ENCODE assay signal across 9 cellular contexts in the genomic region with DNA sequence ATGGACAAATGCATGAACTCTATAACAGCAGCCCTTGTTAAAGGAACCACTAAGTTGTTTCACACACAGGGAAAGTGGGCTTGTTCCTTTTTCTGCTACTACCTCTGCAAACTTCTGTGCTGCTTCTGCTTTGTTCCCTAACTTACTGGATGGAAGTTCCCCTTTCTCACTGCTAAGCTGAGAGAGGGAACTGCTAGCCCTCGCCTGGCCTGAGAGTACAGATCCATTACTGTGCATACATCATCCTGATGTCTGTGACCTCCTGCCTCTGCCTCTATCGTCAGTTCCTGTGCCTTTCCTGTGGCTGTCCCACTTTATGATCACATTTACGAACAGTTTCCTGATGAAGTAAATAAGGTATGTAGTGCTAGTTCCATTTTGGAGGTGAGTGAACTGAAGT. TPM values are rescaled to one million over a fixed set of nuclear protein-coding genes. Genes with fewer than 3 reads are reported as not detected.
A peak's percentile ranks its signal among the peaks of the same experiment; 100 is the strongest.
DNase-seq lines count a peak whose midpoint lies in the region; ATAC-seq and TF ChIP-seq lines count a peak whose summit lies in the region.
"Had no signal": no experiment of that assay in that cellular context is flagged by ENCODE, and none has a peak within 500 bp of the region (broad histone marks: within the 10 kb centered on the region; RNA-seq: fewer than 3 reads in every experiment).

No MANE protein-coding gene starts in this region.

- in situ Hi-C loops in transverse colon (cut with MboI; ENCODE audit: low pct_ligation_motif_present in 1 of 4, low pct_unique_long_range_greater_than_20kb in 1 of 4, low sequenced_read_pairs in 3 of 4): no loop called here

- H3K27ac ChIP-seq in VCaP (peak overlapping the region; percentile 29), transverse colon (peak overlapping the region in 3 of 4 donors; percentile 14 to 54 (median 38))

- H3K27me3 Mint-ChIP-seq in activated naive CD8-positive, alpha-beta T cell: no peaks in the 10 kb centered on the region
- H3K27me3 Mint-ChIP-seq in activated naive CD8-positive, alpha-beta T cell treated with anti-CD3 and anti-CD28 coated beads for 36 hours: no peaks in the 10 kb centered on the region

- TF ChIP-seq POLR2A in transverse colon (IDR thresholded peaks at IDR 0.05): no peak

- no peak for DNase-seq in activated naive CD8-positive, alpha-beta T cell treated with anti-CD3 and anti-CD28 coated beads for 36 hours
- DNase-seq in left lobe of liver (ENCODE audit: low spot score) (peak; percentile 43), transverse colon (no peak), NCI-H128 (lab: John Stamatoyannopoulos, UW; ENCODE audit: unreplicated experiment) (no peak)
- DNase-seq in stimulated activated CD4-positive, alpha-beta T cell treated with anti-CD3 and anti-CD28 coated beads, Interleukin-2, amount 100 ng/mL, for 24 hours: no peak

- no peak overlapping the region for H3K4me3 ChIP-seq in transverse colon

- H3K36me3 ChIP-seq in transverse colon: no peaks in the 10 kb centered on the region

- TF ChIP-seq CTCF in VCaP (conservative IDR thresholded peaks at IDR 0.05): no peak
- no peak for TF ChIP-seq CTCF in transverse colon (IDR thresholded peaks at IDR 0.05)

- H3K4me1 ChIP-seq in transverse colon: peaks cover 4 to 21% (median 12%) of the 10 kb centered on the region in 4 donors

- H3K9me3 ChIP-seq in transverse colon: no peaks in the 10 kb centered on the region

- no peaks in the 10 kb centered on the region for H3K27me3 ChIP-seq in transverse colon

- intact Hi-C loops in transverse colon (cut with DNase I; ENCODE audit: low total_unique reads): no loop called here

- peaks cover 29% of the 10 kb centered on the region for H3K4me1 Mint-ChIP-seq in activated naive CD8-positive, alpha-beta T cell (ENCODE audit: low read depth)
- H3K4me1 Mint-ChIP-seq in activated naive CD8-positive, alpha-beta T cell treated with anti-CD3 and anti-CD28 coated beads for 36 hours: peaks cover 25% of the 10 kb centered on the region

- no peak for ATAC-seq in left lobe of liver
- no peak for ATAC-seq in HG03175 (IDR thresholded peaks at IDR 0.05; ENCODE audit: unreplicated experiment)

- no peaks in the 10 kb centered on the region for H3K36me3 Mint-ChIP-seq in activated naive CD8-positive, alpha-beta T cell
- peaks cover 3% of the 10 kb centered on the region for H3K36me3 Mint-ChIP-seq in activated naive CD8-positive, alpha-beta T cell treated with anti-CD3 and anti-CD28 coated beads for 36 hours

- no peaks in the 10 kb centered on the region for H3K9me3 Mint-ChIP-seq in activated naive CD8-positive, alpha-beta T cell (ENCODE audit: low read depth)
- no peaks in the 10 kb centered on the region for H3K9me3 Mint-ChIP-seq in activated naive CD8-positive, alpha-beta T cell treated with anti-CD3 and anti-CD28 coated beads for 36 hours

- H3K27ac Mint-ChIP-seq in activated naive CD8-positive, alpha-beta T cell: peak overlapping the region; percentile 22
- no peak overlapping the region for H3K27ac Mint-ChIP-seq in activated naive CD8-positive, alpha-beta T cell treated with anti-CD3 and anti-CD28 coated beads for 36 hours

- TF ChIP-seq EP300 in transverse colon (IDR thresholded peaks at IDR 0.05; ENCODE audit: low read depth): no peak

- 40 to 61% methylated on average over 2 to 3 of the region's 3 CpGs for WGBS in transverse colon (ENCODE audit: low coverage in 1 of 2), 2 donors

- no peak overlapping the region for H3K4me3 Mint-ChIP-seq in activated naive CD8-positive, alpha-beta T cell
- no peak overlapping the region for H3K4me3 Mint-ChIP-seq in activated naive CD8-positive, alpha-beta T cell treated with anti-CD3 and anti-CD28 coated beads for 36 hours

RNA-seq across cellular contexts. Expression of gene GNAT2, which starts 3.5 kb away (rescaled TPM):
- under 1 TPM; 0.64 to 0.91 TPM for total RNA-seq in activated naive CD8-positive, alpha-beta T cell treated with anti-CD3 and anti-CD28 coated beads for 36 hours
- total RNA-seq in left lobe of liver: 0.25 TPM
- not detected for total RNA-seq in transverse colon
- total RNA-seq: NCI-H460 had no signal

RNA-seq across cellular contexts. Expression of gene AMPD2, which starts 3.8 kb away (rescaled TPM):
- 10 to 100 TPM; 89.5 to 91.4 TPM for total RNA-seq in activated naive CD8-positive, alpha-beta T cell treated with anti-CD3 and anti-CD28 coated beads for 36 hours
- 56.1 TPM for total RNA-seq in left lobe of liver
- 10 to 100 TPM; 21.3 to 59.7 (median 39.0) TPM for total RNA-seq in transverse colon

RNA-seq across cellular contexts. Expression of gene GSTM4, which starts 40.0 kb away (rescaled TPM):
- total RNA-seq in activated naive CD8-positive, alpha-beta T cell treated with anti-CD3 and anti-CD28 coated beads for 36 hours: 1 to 10 TPM; 2.4 to 3.0 TPM
- total RNA-seq in left lobe of liver: 25.4 TPM
- 100 to 1,000 TPM in 2 of 4 donors, 10 to 100 TPM in 2; 64.9 to 104 (median 94.8) TPM for total RNA-seq in transverse colon

RNA-seq across cellular contexts. Expression of gene GSTM2, which starts 52.0 kb away (rescaled TPM):
- 1 to 10 TPM; 7.4 to 8.5 TPM for total RNA-seq in activated naive CD8-positive, alpha-beta T cell treated with anti-CD3 and anti-CD28 coated beads for 36 hours
- 15.1 TPM for total RNA-seq in left lobe of liver
- 10 to 100 TPM; 27.0 to 87.5 (median 57.2) TPM for total RNA-seq in transverse colon
